In genomic region chr3:134030801-134031619, GRCh38 we compare ENCODE assay signal across 1 cellular context.
TF ChIP-seq lines count a peak whose summit lies in the region.

No MANE protein-coding gene starts in this region.

TF ChIP-seq in WTC11, 78 proteins besides CTCF, POLR2A, EP300 and RAD21 (continued from another document):
- TF ChIP-seq, protein P1, sequence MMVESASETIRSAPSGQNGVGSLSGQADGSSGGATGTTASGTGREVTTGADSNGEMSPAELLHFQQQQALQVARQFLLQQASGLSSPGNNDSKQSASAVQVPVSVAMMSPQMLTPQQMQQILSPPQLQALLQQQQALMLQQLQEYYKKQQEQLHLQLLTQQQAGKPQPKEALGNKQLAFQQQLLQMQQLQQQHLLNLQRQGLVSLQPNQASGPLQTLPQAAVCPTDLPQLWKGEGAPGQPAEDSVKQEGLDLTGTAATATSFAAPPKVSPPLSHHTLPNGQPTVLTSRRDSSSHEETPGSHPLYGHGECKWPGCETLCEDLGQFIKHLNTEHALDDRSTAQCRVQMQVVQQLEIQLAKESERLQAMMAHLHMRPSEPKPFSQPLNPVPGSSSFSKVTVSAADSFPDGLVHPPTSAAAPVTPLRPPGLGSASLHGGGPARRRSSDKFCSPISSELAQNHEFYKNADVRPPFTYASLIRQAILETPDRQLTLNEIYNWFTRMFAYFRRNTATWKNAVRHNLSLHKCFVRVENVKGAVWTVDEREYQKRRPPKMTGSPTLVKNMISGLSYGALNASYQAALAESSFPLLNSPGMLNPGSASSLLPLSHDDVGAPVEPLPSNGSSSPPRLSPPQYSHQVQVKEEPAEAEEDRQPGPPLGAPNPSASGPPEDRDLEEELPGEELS (CRISPR knock-in tag; IDR thresholded peaks at IDR 0.05), result no peak
- TF ChIP-seq, protein P2, sequence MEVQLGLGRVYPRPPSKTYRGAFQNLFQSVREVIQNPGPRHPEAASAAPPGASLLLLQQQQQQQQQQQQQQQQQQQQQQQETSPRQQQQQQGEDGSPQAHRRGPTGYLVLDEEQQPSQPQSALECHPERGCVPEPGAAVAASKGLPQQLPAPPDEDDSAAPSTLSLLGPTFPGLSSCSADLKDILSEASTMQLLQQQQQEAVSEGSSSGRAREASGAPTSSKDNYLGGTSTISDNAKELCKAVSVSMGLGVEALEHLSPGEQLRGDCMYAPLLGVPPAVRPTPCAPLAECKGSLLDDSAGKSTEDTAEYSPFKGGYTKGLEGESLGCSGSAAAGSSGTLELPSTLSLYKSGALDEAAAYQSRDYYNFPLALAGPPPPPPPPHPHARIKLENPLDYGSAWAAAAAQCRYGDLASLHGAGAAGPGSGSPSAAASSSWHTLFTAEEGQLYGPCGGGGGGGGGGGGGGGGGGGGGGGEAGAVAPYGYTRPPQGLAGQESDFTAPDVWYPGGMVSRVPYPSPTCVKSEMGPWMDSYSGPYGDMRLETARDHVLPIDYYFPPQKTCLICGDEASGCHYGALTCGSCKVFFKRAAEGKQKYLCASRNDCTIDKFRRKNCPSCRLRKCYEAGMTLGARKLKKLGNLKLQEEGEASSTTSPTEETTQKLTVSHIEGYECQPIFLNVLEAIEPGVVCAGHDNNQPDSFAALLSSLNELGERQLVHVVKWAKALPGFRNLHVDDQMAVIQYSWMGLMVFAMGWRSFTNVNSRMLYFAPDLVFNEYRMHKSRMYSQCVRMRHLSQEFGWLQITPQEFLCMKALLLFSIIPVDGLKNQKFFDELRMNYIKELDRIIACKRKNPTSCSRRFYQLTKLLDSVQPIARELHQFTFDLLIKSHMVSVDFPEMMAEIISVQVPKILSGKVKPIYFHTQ (CRISPR knock-in tag; IDR thresholded peaks at IDR 0.05), result no peak
